In the genomic region with DNA sequence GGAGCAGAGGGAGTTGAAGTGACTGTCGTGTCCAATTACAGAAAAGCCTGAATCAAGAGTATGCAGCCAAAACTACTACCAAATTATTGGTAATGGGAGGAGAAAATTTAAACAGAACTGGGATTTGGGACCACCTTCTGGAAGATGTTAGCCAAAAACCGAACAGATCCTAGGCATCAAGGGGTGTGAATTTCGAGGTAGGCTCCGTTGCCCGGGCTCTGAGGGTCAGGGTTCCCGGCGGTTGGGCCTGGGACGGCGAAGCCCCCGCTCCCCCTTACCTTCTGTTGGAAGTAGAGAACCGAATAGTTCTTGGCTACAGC, we compare ENCODE assay signal across 8 cellular contexts. TPM values are rescaled to one million over a fixed set of nuclear protein-coding genes. Genes with fewer than 3 reads are reported as not detected.
DNase-seq lines count a peak whose midpoint lies in the region; ATAC-seq and TF ChIP-seq lines count a peak whose summit lies in the region.

No MANE protein-coding gene starts in this region.

- H3K27me3 ChIP-seq in CD8-positive, alpha-beta T cell (ENCODE audit: insufficient read depth, low read length): no peaks in the 10 kb centered on the region
- H3K27me3 ChIP-seq in mononuclear cell (ENCODE audit: insufficient read depth, low read length): no peaks in the 10 kb centered on the region

- no peak for ATAC-seq in CD8-positive, alpha-beta T cell
- ATAC-seq in HG02870 (IDR thresholded peaks at IDR 0.05; ENCODE audit: unreplicated experiment) (peak; percentile 1), GM21737 (IDR thresholded peaks at IDR 0.05; ENCODE audit: unreplicated experiment) (no peak)

- intact Hi-C loops in CD8-positive, alpha-beta T cell (cut with DNase I, micrococcal nuclease): loop anchor here (1.0 to 2.0 kb wide), 4 partner anchors 33 to 293 kb away; partner anchors contain the start of gene ANKRD42 (in 1 of the 2)

- no peak for DNase-seq in CD8-positive, alpha-beta T cell
- DNase-seq in NCI-H748 (lab: John Stamatoyannopoulos, UW; ENCODE audit: unreplicated experiment) (no peak), SIG-M5 treated with dmso at 0.1 percent for 504 hours (lab: John Stamatoyannopoulos, UW; ENCODE audit: unreplicated experiment) (no peak), GM10266 (ENCODE audit: extremely low spot score) (no peak)

- peak overlapping the region; percentile 96 for H3K27ac ChIP-seq in CD8-positive, alpha-beta T cell (ENCODE audit: low read depth, low read length)

- CTCF ChIA-PET in CD8-positive, alpha-beta T cell (lab: Charles Lee): interaction anchor here (0.6 to 3.9 kb wide), 6 partner anchors 15 to 350 kb away, joined by 3 to 26 read pairs (median 5); no protein-coding TSS in a partner anchor

- peak overlapping the region; percentile 76 for H3K4me3 ChIP-seq in CD8-positive, alpha-beta T cell (ENCODE audit: low read depth, low read length)
- peak overlapping the region; percentile 55 for H3K4me3 ChIP-seq in mononuclear cell (ENCODE audit: low read length)

- H3K4me3 Mint-ChIP-seq in CD8-positive, alpha-beta T cell: peak overlapping the region; percentile 99
- H3K4me3 Mint-ChIP-seq in brain: peak overlapping the region; percentile 94 to 99 (median 97)

- POLR2A ChIA-PET in CD8-positive, alpha-beta T cell (lab: Charles Lee): interaction anchor here (0.6 to 2.9 kb wide), 12 partner anchors 9 to 385 kb away, joined by 3 to 42 read pairs (median 6); partner anchors contain the start of genes ANKRD42, CCDC90B and PCF11

- H3K4me1 ChIP-seq in CD8-positive, alpha-beta T cell (ENCODE audit: insufficient read depth, low read length): peaks cover 26% of the 10 kb centered on the region
- peaks cover 56% of the 10 kb centered on the region for H3K4me1 ChIP-seq in mononuclear cell (ENCODE audit: insufficient read depth, low read length)

- H3K4me1 Mint-ChIP-seq in CD8-positive, alpha-beta T cell (ENCODE audit: low read depth): peaks cover 53% of the 10 kb centered on the region
- peaks cover 46% of the 10 kb centered on the region for H3K4me1 Mint-ChIP-seq in brain

- H3K36me3 Mint-ChIP-seq in CD8-positive, alpha-beta T cell: peaks cover 10% of the 10 kb centered on the region
- no peaks in the 10 kb centered on the region for H3K36me3 Mint-ChIP-seq in brain

- peak overlapping the region; percentile 100 for H3K27ac Mint-ChIP-seq in CD8-positive, alpha-beta T cell
- peak overlapping the region; percentile 94 to 98 (median 97) for H3K27ac Mint-ChIP-seq in brain

- H3K27me3 Mint-ChIP-seq in CD8-positive, alpha-beta T cell (ENCODE audit: low read depth): no peaks in the 10 kb centered on the region
- no peaks in the 10 kb centered on the region for H3K27me3 Mint-ChIP-seq in brain

- H3K9me3 Mint-ChIP-seq in CD8-positive, alpha-beta T cell: no peaks in the 10 kb centered on the region
- no peaks in the 10 kb centered on the region for H3K9me3 Mint-ChIP-seq in brain

- no peaks in the 10 kb centered on the region for H3K36me3 ChIP-seq in CD8-positive, alpha-beta T cell (ENCODE audit: insufficient read depth, low read length)

- no peak for TF ChIP-seq CTCF in CD8-positive, alpha-beta T cell (IDR thresholded peaks at IDR 0.05)
- TF ChIP-seq CTCF in brain (conservative IDR thresholded peaks at IDR 0.05): no peak
- TF ChIP-seq CTCF in GM10266 (IDR thresholded peaks at IDR 0.05; ENCODE audit: control insufficient read depth, insufficient read depth, low read depth, missing control alignments): no peak

- no peaks in the 10 kb centered on the region for H3K9me3 ChIP-seq in CD8-positive, alpha-beta T cell (ENCODE audit: low read length)
- H3K9me3 ChIP-seq in mononuclear cell (ENCODE audit: low read depth, low read length): no peaks in the 10 kb centered on the region

RNA-seq across cellular contexts. Expression of gene PRCP, which starts 0.3 kb away (rescaled TPM):
- total RNA-seq in CD8-positive, alpha-beta T cell: 10 to 100 TPM; 23.9 to 27.8 TPM
- 45.1 TPM for polyA plus RNA-seq in brain (ENCODE audit: insufficient read depth, low read depth, low replicate concordance)
- 46.7 TPM for total RNA-seq in mononuclear cell

RNA-seq across cellular contexts. Expression of gene DDIAS, which starts 1.6 kb away (rescaled TPM):
- 1 to 10 TPM; 1.5 to 2.3 TPM for total RNA-seq in CD8-positive, alpha-beta T cell
- 2.9 TPM for polyA plus RNA-seq in brain (ENCODE audit: insufficient read depth, low read depth, low replicate concordance)
- total RNA-seq in mononuclear cell: 0.94 TPM
